ENCODE assay signal across 14 cellular contexts in genomic region chr17:16150251-16150859, GRCh38.
DNase-seq lines count a peak whose midpoint lies in the region; FAIRE-seq and TF ChIP-seq lines count a peak whose summit lies in the region.
"Had no signal": no experiment of that assay in that cellular context is flagged by ENCODE, and none has a peak within 500 bp of the region (broad histone marks: within the 10 kb centered on the region; RNA-seq: fewer than 3 reads in every experiment).

No MANE protein-coding gene starts in this region.

- no peak for TF ChIP-seq CTCF in HFF-Myc (IDR thresholded peaks at IDR 0.05; ENCODE audit: low read depth, low read length, missing control alignments)
- TF ChIP-seq CTCF in fibroblast of villous mesenchyme (IDR thresholded peaks at IDR 0.05; ENCODE audit: insufficient read depth, low read depth, low read length): no peak

- DNase-seq in HFF-Myc (ENCODE audit: extremely low read depth, low read depth) (peak; percentile 6), SW480 (ENCODE audit: low spot score) (peak; percentile 81), fibroblast of villous mesenchyme (ENCODE audit: low read depth) (peak; percentile 71), urothelium cell line (ENCODE audit: low spot score) (peak; percentile 3), SHP77 (lab: John Stamatoyannopoulos, UW) (no peak)
- DNase-seq in activated CD8-positive, alpha-beta memory T cell treated with anti-CD3 and anti-CD28 coated beads for 24 hours: no peak
- DNase-seq in activated CD4-positive, alpha-beta memory T cell treated with anti-CD3 and anti-CD28 coated beads, Interleukin-2, amount 10 ng/mL, durations not matched to agents 7 days and 5 days: no peak
- DNase-seq: activated gamma-delta T cell, cerebellar nuclear complex, foreskin melanocyte, MG63, T-helper 17 cell, testis had no signal

- H3K27me3 Mint-ChIP-seq in activated CD4-positive, alpha-beta memory T cell treated with anti-CD3 and anti-CD28 coated beads, Interleukin-2, amount 10 ng/mL, durations not matched to agents 7 days and 5 days: no peaks in the 10 kb centered on the region
- H3K27me3 Mint-ChIP-seq: natural killer cell treated with Interleukin-12 subunit alpha and Interleukin-12 subunit beta and Interleukin-15 and Interleukin-18, amount 100 ng/mL, for 72 hours; T-helper 17 cell had no signal

- H3K4me3 ChIP-seq in HFF-Myc (replicated peaks; ENCODE audit: low read depth, low read length) (no peak overlapping the region), fibroblast of villous mesenchyme (ENCODE audit: low read depth, low read length) (no peak overlapping the region)
- H3K4me3 ChIP-seq: MG63, testis had no signal

- peak; percentile 17 for FAIRE-seq in urothelium cell line (lab: Jason Lieb, UNC)

- no peaks in the 10 kb centered on the region for H3K9me3 Mint-ChIP-seq in activated CD4-positive, alpha-beta memory T cell treated with anti-CD3 and anti-CD28 coated beads, Interleukin-2, amount 10 ng/mL, durations not matched to agents 7 days and 5 days
- H3K9me3 Mint-ChIP-seq: natural killer cell treated with Interleukin-12 subunit alpha and Interleukin-12 subunit beta and Interleukin-15 and Interleukin-18, amount 100 ng/mL, for 72 hours had no signal

- POLR2A ChIA-PET in activated CD4-positive, alpha-beta memory T cell treated with anti-CD3 and anti-CD28 coated beads, Interleukin-2, amount 10 ng/mL, durations not matched to agents 7 days and 5 days (lab: Charles Lee): interaction anchor here (1.1 kb wide), 1 partner anchor 8 kb away, joined by 3 read pairs; no protein-coding TSS in a partner anchor

- H3K27ac Mint-ChIP-seq in activated CD4-positive, alpha-beta memory T cell treated with anti-CD3 and anti-CD28 coated beads, Interleukin-2, amount 10 ng/mL, durations not matched to agents 7 days and 5 days: no peak overlapping the region
- H3K27ac Mint-ChIP-seq: natural killer cell treated with Interleukin-12 subunit alpha and Interleukin-12 subunit beta and Interleukin-15 and Interleukin-18, amount 100 ng/mL, for 72 hours; T-helper 17 cell had no signal

- peaks cover 64% of the 10 kb centered on the region for H3K36me3 Mint-ChIP-seq in activated CD4-positive, alpha-beta memory T cell treated with anti-CD3 and anti-CD28 coated beads, Interleukin-2, amount 10 ng/mL, durations not matched to agents 7 days and 5 days (ENCODE audit: low read depth)

- CTCF ChIA-PET in activated CD4-positive, alpha-beta memory T cell treated with anti-CD3 and anti-CD28 coated beads, Interleukin-2, amount 10 ng/mL, durations not matched to agents 7 days and 5 days (lab: Charles Lee): interaction anchor here (0.9 kb wide), 1 partner anchor 203 kb away, joined by 3 read pairs; the partner anchor contains the start of gene CENPV

- no peaks in the 10 kb centered on the region for H3K4me1 Mint-ChIP-seq in activated CD4-positive, alpha-beta memory T cell treated with anti-CD3 and anti-CD28 coated beads, Interleukin-2, amount 10 ng/mL, durations not matched to agents 7 days and 5 days

- H3K4me3 Mint-ChIP-seq in activated CD4-positive, alpha-beta memory T cell treated with anti-CD3 and anti-CD28 coated beads, Interleukin-2, amount 10 ng/mL, durations not matched to agents 7 days and 5 days: no peak overlapping the region
- H3K4me3 Mint-ChIP-seq: natural killer cell treated with Interleukin-12 subunit alpha and Interleukin-12 subunit beta and Interleukin-15 and Interleukin-18, amount 100 ng/mL, for 72 hours; T-helper 17 cell had no signal

Comparison
In these comparisons a context has a peak if more than half of its experiments do, and no peak if none do; other contexts are left out.
1. DNase-seq: peak in HFF-Myc (single experiment), SW480 (single experiment), fibroblast of villous mesenchyme (single experiment) and urothelium cell line (single experiment); none in activated CD8-positive, alpha-beta memory T cell treated with anti-CD3 and anti-CD28 coated beads for 24 hours (single experiment), activated CD4-positive, alpha-beta memory T cell treated with anti-CD3 and anti-CD28 coated beads, Interleukin-2, amount 10 ng/mL, durations not matched to agents 7 days and 5 days (single experiment) and SHP77 (0 of 2).